8 cellular contexts compared by ENCODE assay signal in the genomic region with DNA sequence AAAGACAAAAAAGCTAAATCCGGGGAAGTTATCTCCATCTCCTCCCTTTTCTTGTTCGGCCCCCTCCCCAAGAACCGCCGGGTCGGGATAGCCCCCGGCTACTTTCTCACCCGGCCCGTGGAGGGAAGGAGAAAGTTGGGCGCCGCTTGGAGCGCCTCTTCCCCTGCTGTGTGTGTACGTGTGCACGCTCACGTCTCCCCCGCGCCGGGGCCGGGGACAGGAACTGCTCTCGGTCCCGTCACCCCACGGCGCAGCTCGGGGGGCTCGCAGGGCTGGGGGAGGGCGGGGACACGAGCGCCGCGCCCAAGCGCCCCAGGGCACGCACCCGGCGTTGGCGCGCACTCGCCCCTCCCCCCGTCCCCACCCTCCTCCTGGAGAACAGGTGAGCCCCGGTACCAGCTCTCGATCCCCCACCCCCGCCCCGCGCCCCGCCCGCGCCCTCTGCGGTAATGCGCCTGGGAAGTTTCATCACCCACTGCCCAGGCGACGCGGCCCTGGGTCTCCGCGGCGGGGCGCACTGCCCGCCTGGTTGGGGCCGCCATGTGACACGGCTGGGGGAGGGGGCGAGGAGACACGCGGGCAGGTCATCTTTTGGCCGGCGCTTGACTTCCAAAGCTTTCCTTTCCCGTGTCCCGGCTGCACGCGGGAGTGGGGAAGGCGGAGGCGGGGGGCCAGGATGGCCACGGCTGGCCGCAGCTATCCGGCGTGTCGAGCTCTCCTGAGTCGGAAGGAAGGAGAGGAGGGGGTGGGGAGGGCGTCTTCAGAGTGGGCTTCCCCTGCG. TPM values are rescaled to one million over a fixed set of nuclear protein-coding genes. Genes with fewer than 3 reads are reported as not detected.
A peak's percentile ranks its signal among the peaks of the same experiment; 100 is the strongest.
DNase-seq lines count a peak whose midpoint lies in the region; ATAC-seq and TF ChIP-seq lines count a peak whose summit lies in the region.

No MANE protein-coding gene starts in this region.

- H3K27ac Mint-ChIP-seq in activated CD8-positive, alpha-beta T cell treated with anti-CD3 and anti-CD28 coated beads, Interleukin-2, amount 10 ng/mL, durations not matched to agents 7 days and 5 days = peak overlapping the region; percentile 82

- intact Hi-C loops in right cardiac atrium (cut with DNase I) (loop anchor here in 3 of 4 donors (2.0 to 10.0 kb wide), 2 partner anchors 35 to 115 kb away; no protein-coding TSS in a partner anchor), adrenal gland (cut with DNase I) (loop anchor here (2.0 kb wide), 1 partner anchor 35 kb away; no protein-coding TSS in a partner anchor)

- no peaks in the 10 kb centered on the region for H3K9me3 ChIP-seq in right cardiac atrium (ENCODE audit: control insufficient read depth, low read length)
- no peaks in the 10 kb centered on the region for H3K9me3 ChIP-seq in adrenal gland (replicated peaks in 1 of 3)

- H3K36me3 ChIP-seq in adrenal gland (replicated peaks in 1 of 2) = no peaks in the 10 kb centered on the region

- no peak for TF ChIP-seq CTCF in adrenal gland (IDR thresholded peaks at IDR 0.05)

- H3K4me1 ChIP-seq in right cardiac atrium (ENCODE audit: control insufficient read depth, insufficient read depth, low read length) (peaks cover 6% of the 10 kb centered on the region), adrenal gland (replicated peaks in 1 of 2) (peaks cover 7 to 26% of the 10 kb centered on the region in 2 donors)

- peaks cover 15% of the 10 kb centered on the region for H3K27me3 Mint-ChIP-seq in activated CD8-positive, alpha-beta T cell treated with anti-CD3 and anti-CD28 coated beads, Interleukin-2, amount 10 ng/mL, durations not matched to agents 7 days and 5 days (ENCODE audit: low read depth)

- no peak overlapping the region for H3K27ac ChIP-seq in right cardiac atrium (ENCODE audit: low read length)
- H3K27ac ChIP-seq in adrenal gland = no peak overlapping the region

- CTCF ChIA-PET in activated CD8-positive, alpha-beta T cell treated with anti-CD3 and anti-CD28 coated beads, Interleukin-2, amount 10 ng/mL, durations not matched to agents 7 days and 5 days (lab: Charles Lee) = interaction anchor here (3.7 to 8.5 kb wide), 2 partner anchors 36 to 346 kb away, joined by 25 to 155 read pairs; a partner anchor contains a TSS

- H3K4me3 ChIP-seq in right cardiac atrium (ENCODE audit: low read length) = peak overlapping the region; percentile 67
- peak overlapping the region in 1 of 4 donors; percentile 49 for H3K4me3 ChIP-seq in adrenal gland

- H3K36me3 Mint-ChIP-seq in activated CD8-positive, alpha-beta T cell treated with anti-CD3 and anti-CD28 coated beads, Interleukin-2, amount 10 ng/mL, durations not matched to agents 7 days and 5 days (ENCODE audit: low read depth) = peaks cover 35% of the 10 kb centered on the region

- POLR2A ChIA-PET in activated CD8-positive, alpha-beta T cell treated with anti-CD3 and anti-CD28 coated beads, Interleukin-2, amount 10 ng/mL, durations not matched to agents 7 days and 5 days (lab: Charles Lee) = interaction anchor here (0.6 to 1.4 kb wide), 4 partner anchors 34 to 346 kb away, joined by 3 to 6 read pairs (median 3); a partner anchor contains a TSS

- WGBS in right cardiac atrium = 3% methylated on average over 76 of the region's 76 CpGs
- WGBS in adrenal gland, 4 donors = 1 to 3% (median 2%) methylated on average over 12 to 76 of the region's 76 CpGs

- ATAC-seq in HG03558 (IDR thresholded peaks at IDR 0.05; ENCODE audit: extremely low read depth, unreplicated experiment) (peak; percentile 39), right cardiac atrium (peak; percentile 6 to 7)
- ATAC-seq in activated CD8-positive, alpha-beta T cell treated with anti-CD3 and anti-CD28 coated beads, Interleukin-2, amount 10 ng/mL, durations not matched to agents 7 days and 5 days = peak; percentile 50

- peaks cover 59% of the 10 kb centered on the region for H3K4me1 Mint-ChIP-seq in activated CD8-positive, alpha-beta T cell treated with anti-CD3 and anti-CD28 coated beads, Interleukin-2, amount 10 ng/mL, durations not matched to agents 7 days and 5 days (ENCODE audit: low read depth)

- DNase-seq in activated naive CD4-positive, alpha-beta T cell treated with Interleukin-2 at 50 U/mL for 16 hours = peak; percentile 8
- no peak for DNase-seq in activated naive CD4-positive, alpha-beta T cell (lab: John Stamatoyannopoulos, UW)
- DNase-seq in activated CD8-positive, alpha-beta T cell treated with anti-CD3 and anti-CD28 coated beads, Interleukin-2, amount 10 ng/mL, durations not matched to agents 7 days and 5 days = peak; percentile 77
- DNase-seq in right cardiac atrium (peak in 1 of 3 donors; percentile 73), cerebellar cortex (ENCODE audit: low spot score) (no peak), adrenal gland (no peak)
- peak; percentile 19 for DNase-seq in stimulated activated CD4-positive, alpha-beta T cell treated with anti-CD3 and anti-CD28 coated beads, Interleukin-4, amount 100 ng/mL, for 24 hours

- no peaks in the 10 kb centered on the region for H3K27me3 ChIP-seq in right cardiac atrium (ENCODE audit: control insufficient read depth, insufficient read depth)
- H3K27me3 ChIP-seq in adrenal gland = peaks cover 58% of the 10 kb centered on the region

- no peaks in the 10 kb centered on the region for H3K9me3 Mint-ChIP-seq in activated CD8-positive, alpha-beta T cell treated with anti-CD3 and anti-CD28 coated beads, Interleukin-2, amount 10 ng/mL, durations not matched to agents 7 days and 5 days (ENCODE audit: insufficient read depth)

- TF ChIP-seq POLR2A in adrenal gland (IDR thresholded peaks at IDR 0.05) = no peak

- peak overlapping the region; percentile 89 for H3K4me3 Mint-ChIP-seq in activated CD8-positive, alpha-beta T cell treated with anti-CD3 and anti-CD28 coated beads, Interleukin-2, amount 10 ng/mL, durations not matched to agents 7 days and 5 days

RNA-seq across cellular contexts. Expression of a gene that starts 1.3 kb away (rescaled TPM):
- 10 to 100 TPM; 14.8 to 16.6 TPM for total RNA-seq in activated CD8-positive, alpha-beta T cell treated with anti-CD3 and anti-CD28 coated beads, Interleukin-2, amount 10 ng/mL, durations not matched to agents 7 days and 5 days
- 10 to 100 TPM in 3 of 4 donors, 1 to 10 TPM in 1; 9.4 to 13.0 (median 11.6) TPM for total RNA-seq in right cardiac atrium
- polyA plus RNA-seq in right cardiac atrium = 11.7 TPM
- total RNA-seq in adrenal gland = 1 to 10 TPM in 5 of 8 donors, under 1 TPM in 3; 0.40 to 3.5 (median 1.6) TPM
- 1 to 10 TPM in 1 of 3 donors, under 1 TPM in 2; 0.54 to 1.2 (median 0.88) TPM for polyA plus RNA-seq in adrenal gland

Comparison
In these comparisons a context has a peak if more than half of its experiments do, and no peak if none do; other contexts are left out.
1. DNase-seq: peak in activated naive CD4-positive, alpha-beta T cell treated with Interleukin-2 at 50 U/mL for 16 hours (single experiment), activated CD8-positive, alpha-beta T cell treated with anti-CD3 and anti-CD28 coated beads, Interleukin-2, amount 10 ng/mL, durations not matched to agents 7 days and 5 days (single experiment) and stimulated activated CD4-positive, alpha-beta T cell treated with anti-CD3 and anti-CD28 coated beads, Interleukin-4, amount 100 ng/mL, for 24 hours (single experiment); none in activated naive CD4-positive, alpha-beta T cell (0 of 4), cerebellar cortex (single experiment) and adrenal gland (0 of 7).
2. Peak in every context shown above with its lines, with median percentiles within 50 percentile points of each other: ATAC-seq.